10 cellular contexts compared by ENCODE assay signal in the genomic region with DNA sequence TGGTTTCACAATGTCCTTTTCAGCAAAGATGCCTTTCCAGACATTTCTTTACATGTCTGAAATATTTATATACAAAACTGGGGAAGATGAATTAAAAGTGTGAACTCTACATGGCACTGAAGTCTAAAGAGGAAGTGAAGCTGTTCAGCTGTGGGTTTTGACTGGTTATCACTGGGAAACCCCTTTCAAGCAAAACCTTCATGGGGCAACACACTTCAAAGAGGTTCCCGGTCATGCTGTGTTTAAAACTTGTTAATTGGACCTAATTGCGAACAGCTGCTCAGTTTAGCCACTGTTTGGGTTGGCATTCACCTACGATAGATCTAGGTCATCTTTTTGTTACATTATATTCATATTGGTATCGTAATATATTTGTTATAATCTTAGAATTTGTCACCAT.
DNase-seq lines count a peak whose midpoint lies in the region; ATAC-seq and TF ChIP-seq lines count a peak whose summit lies in the region.
"Had no signal": no experiment of that assay in that cellular context is flagged by ENCODE, and none has a peak within 500 bp of the region (broad histone marks: within the 10 kb centered on the region; RNA-seq: fewer than 3 reads in every experiment).

No MANE protein-coding gene starts in this region.

- H3K27ac ChIP-seq in tibial artery, result no peak overlapping the region
- H3K27ac ChIP-seq: stomach had no signal

- H3K4me1 ChIP-seq in tibial artery, result no peaks in the 10 kb centered on the region
- H3K4me1 ChIP-seq: stomach had no signal

- no peak overlapping the region for H3K4me3 ChIP-seq in tibial artery
- H3K4me3 ChIP-seq: stomach had no signal

- peaks cover 0 to 5% (median 0%) of the 10 kb centered on the region in 3 donors for H3K9me3 ChIP-seq in tibial artery

- no peaks in the 10 kb centered on the region for H3K36me3 ChIP-seq in tibial artery
- H3K36me3 ChIP-seq: stomach had no signal

- no peaks in the 10 kb centered on the region for H3K27me3 ChIP-seq in tibial artery

- DNase-seq in NCI-H1105 treated with DMSO at 0.1 percent for 48 hours (lab: John Stamatoyannopoulos, UW) (no peak), tibial artery (no peak), NCI-H226 (no peak), cortex of kidney (lab: John Stamatoyannopoulos, UW) (no peak)
- DNase-seq: activated T-cell treated with anti-CD3 and anti-CD28 coated beads, Interleukin-2, amount 50 U/mL, for 48 hours; NCI-H2227 treated with DMSO at 0.1 percent for 48 hours; stomach had no signal

- no peak for TF ChIP-seq CTCF in tibial artery (IDR thresholded peaks at IDR 0.05)

- intact Hi-C loops in tibial artery (cut with DNase I; ENCODE audit: low total_unique reads), result no loop called here

- ATAC-seq in GM19328 (IDR thresholded peaks at IDR 0.05; ENCODE audit: unreplicated experiment) (peak; percentile 98), HG02798 (IDR thresholded peaks at IDR 0.05; ENCODE audit: poor library complexity, unreplicated experiment) (peak; percentile 99), HG03571 (IDR thresholded peaks at IDR 0.05; ENCODE audit: unreplicated experiment) (peak; percentile 92)
